In genomic region chr16:8686031-8686621, GRCh38 we compare ENCODE assay signal across 12 cellular contexts. TPM values are rescaled to one million over a fixed set of nuclear protein-coding genes. Genes with fewer than 3 reads are reported as not detected.
DNase-seq lines count a peak whose midpoint lies in the region; ATAC-seq, FAIRE-seq and TF ChIP-seq lines count a peak whose summit lies in the region.
"Had no signal": no experiment of that assay in that cellular context is flagged by ENCODE, and none has a peak within 500 bp of the region (broad histone marks: within the 10 kb centered on the region; RNA-seq: fewer than 3 reads in every experiment).

No MANE protein-coding gene starts in this region.

- no peak overlapping the region for H3K27ac ChIP-seq in keratinocyte (ENCODE audit: control insufficient read depth, insufficient read depth, low read length)

- no peak overlapping the region for H3K4me3 ChIP-seq in keratinocyte (ENCODE audit: control insufficient read depth in 2 of 3, extremely low read depth in 1 of 3, insufficient read depth in 2 of 3, low read depth in 1 of 3, low read length in 3 of 3)

- H3K4me2 ChIP-seq in keratinocyte (ENCODE audit: control insufficient read depth, extremely low read depth, insufficient read depth, low read depth, low read length): peak overlapping the region; percentile 4

- no peaks in the 10 kb centered on the region for H3K27me3 Mint-ChIP-seq in stimulated activated memory B cell treated with anti-CD40 and anti-IgM and Interleukin-4, amounts not matched to agents 10 μg/mL and 1 μg/mL and 100 μg/mL, for 72 hours
- H3K27me3 Mint-ChIP-seq: activated T-helper 17 cell treated with anti-CD3 and anti-CD28 coated beads, Interleukin-2, amount 50 U/mL, for 72 hours had no signal

- no peak overlapping the region for H2AFZ ChIP-seq in keratinocyte (ENCODE audit: control insufficient read depth, low read length)

- FAIRE-seq in keratinocyte (lab: Jason Lieb, UNC): no peak
- FAIRE-seq: colon, G401.6 had no signal

- peaks cover 13% of the 10 kb centered on the region for H3K4me1 ChIP-seq in keratinocyte (ENCODE audit: control insufficient read depth, extremely low read depth, insufficient read depth, low read length)

- peaks cover 10% of the 10 kb centered on the region for H3K4me1 Mint-ChIP-seq in stimulated activated memory B cell treated with anti-CD40 and anti-IgM and Interleukin-4, amounts not matched to agents 10 μg/mL and 1 μg/mL and 100 μg/mL, for 72 hours

- TF ChIP-seq CTCF in keratinocyte (optimal IDR thresholded peaks at IDR 0.05 in 1 of 3, IDR thresholded peaks at IDR 0.05 in 1 of 3, conservative IDR thresholded peaks at IDR 0.05 in 1 of 3; ENCODE audit: extremely low read depth in 1 of 3, insufficient read depth in 2 of 3, low read length in 3 of 3): no peak
- no peak for TF ChIP-seq CTCF in GM10266 (IDR thresholded peaks at IDR 0.05; ENCODE audit: control insufficient read depth, insufficient read depth, low read depth, missing control alignments)

- H3K36me3 ChIP-seq in keratinocyte (ENCODE audit: control insufficient read depth in 2 of 2, extremely low read depth in 1 of 2, insufficient read depth in 2 of 2, low read length in 2 of 2): no peaks in the 10 kb centered on the region

- H3K9ac ChIP-seq in keratinocyte (ENCODE audit: control insufficient read depth, extremely low read depth, insufficient read depth, low read length): no peak overlapping the region

- H3K9me3 ChIP-seq in keratinocyte (ENCODE audit: control insufficient read depth, low read depth, low read length): peaks cover 10% of the 10 kb centered on the region

- H4K20me1 ChIP-seq in keratinocyte (ENCODE audit: control insufficient read depth, extremely low read depth, insufficient read depth, low read length): peaks cover 2% of the 10 kb centered on the region

- ATAC-seq in stimulated activated memory B cell treated with anti-CD40 and anti-IgM and Interleukin-4, amounts not matched to agents 10 μg/mL and 1 μg/mL and 100 μg/mL, for 72 hours: no peak
- ATAC-seq in HG03039 (IDR thresholded peaks at IDR 0.05; ENCODE audit: unreplicated experiment): no peak
- ATAC-seq: activated T-helper 17 cell treated with anti-CD3 and anti-CD28 coated beads, Interleukin-2, amount 50 U/mL, for 72 hours had no signal

- H3K27ac Mint-ChIP-seq in stimulated activated memory B cell treated with anti-CD40 and anti-IgM and Interleukin-4, amounts not matched to agents 10 μg/mL and 1 μg/mL and 100 μg/mL, for 72 hours: peak overlapping the region; percentile 18
- H3K27ac Mint-ChIP-seq: activated T-helper 17 cell treated with anti-CD3 and anti-CD28 coated beads, Interleukin-2, amount 50 U/mL, for 72 hours had no signal

- H3K27me3 ChIP-seq in keratinocyte (ENCODE audit: control insufficient read depth, extremely low read depth, insufficient read depth, low read length): no peaks in the 10 kb centered on the region

- dilution Hi-C loops in keratinocyte (cut with MboI; ENCODE audit: extremely low pct_ligation_motif_present, low sequenced_read_pairs): no loop called here

- peak; percentile 16 for DNase-seq in NCI-H1092 treated with DMSO at 0.1 percent for 48 hours (lab: John Stamatoyannopoulos, UW)
- no peak for DNase-seq in NCI-H1092 (lab: John Stamatoyannopoulos, UW)
- peak; percentile 92 for DNase-seq in cerebellar cortex (ENCODE audit: low spot score)
- DNase-seq in keratinocyte (ENCODE audit: low read depth, low spot score): no peak
- no peak for DNase-seq in T-helper 1 cell
- DNase-seq in GM10266 (ENCODE audit: extremely low spot score): no peak
- DNase-seq: 8988T had no signal

- H3K9me1 ChIP-seq in keratinocyte (ENCODE audit: control insufficient read depth, extremely low read depth, insufficient read depth, low read length): no peaks in the 10 kb centered on the region

- H3K4me3 Mint-ChIP-seq in stimulated activated memory B cell treated with anti-CD40 and anti-IgM and Interleukin-4, amounts not matched to agents 10 μg/mL and 1 μg/mL and 100 μg/mL, for 72 hours: no peak overlapping the region
- H3K4me3 Mint-ChIP-seq: activated T-helper 17 cell treated with anti-CD3 and anti-CD28 coated beads, Interleukin-2, amount 50 U/mL, for 72 hours had no signal

- peaks cover 54% of the 10 kb centered on the region for H3K36me3 Mint-ChIP-seq in stimulated activated memory B cell treated with anti-CD40 and anti-IgM and Interleukin-4, amounts not matched to agents 10 μg/mL and 1 μg/mL and 100 μg/mL, for 72 hours

- H3K9me3 Mint-ChIP-seq in stimulated activated memory B cell treated with anti-CD40 and anti-IgM and Interleukin-4, amounts not matched to agents 10 μg/mL and 1 μg/mL and 100 μg/mL, for 72 hours: peaks cover 10% of the 10 kb centered on the region

- no peaks in the 10 kb centered on the region for H3K79me2 ChIP-seq in keratinocyte (ENCODE audit: control insufficient read depth, insufficient read depth, low read length)

RNA-seq across cellular contexts. Expression of gene ABAT, which starts 11.7 kb away (rescaled TPM):
- 11.8 to 16.8 TPM (median 13.7 TPM) in 3 replicates for polyA plus RNA-seq in keratinocyte
- polyA plus RNA-seq in keratinocyte (2011; ENCODE audit: low read depth): 5.5 TPM
- 13.0 and 15.7 TPM in 2 replicates for polyA plus RNA-seq in keratinocyte (2011; cell fraction: cytosol; rRNA removed)
- 28.8 and 29.8 TPM in 2 replicates for polyA plus RNA-seq in keratinocyte (2011; cell fraction: nucleus; rRNA removed)
- 2.9 and 11.8 TPM in 2 replicates for polyA plus RNA-seq in keratinocyte (2012; ENCODE audit: low replicate concordance)
- polyA minus RNA-seq in keratinocyte: 11.7 to 17.1 TPM (median 13.6 TPM) in 3 replicates
- 11.1 TPM for polyA minus RNA-seq in keratinocyte (2011; cell fraction: cytosol; rRNA and poly(A)+ RNA removed)
- polyA minus RNA-seq in keratinocyte (2011; cell fraction: nucleus; rRNA and poly(A)+ RNA removed): 14.1 and 17.6 TPM in 2 replicates

Comparison
In these comparisons a context has a peak if more than half of its experiments do, and no peak if none do; other contexts are left out.
1. DNase-seq: peak in NCI-H1092 treated with DMSO at 0.1 percent for 48 hours (single experiment) and cerebellar cortex (single experiment); none in NCI-H1092 (single experiment), keratinocyte (single experiment), T-helper 1 cell (0 of 5) and GM10266 (single experiment).